Comparison of ENCODE assay signal across 21 cellular contexts in genomic region chr3:125325746-125326145, GRCh38. TPM values are rescaled to one million over a fixed set of nuclear protein-coding genes. Genes with fewer than 3 reads are reported as not detected.
A peak's percentile ranks its signal among the peaks of the same experiment; 100 is the strongest.
DNase-seq lines count a peak whose midpoint lies in the region; ATAC-seq and TF ChIP-seq lines count a peak whose summit lies in the region.
"Had no signal": no experiment of that assay in that cellular context is flagged by ENCODE, and none has a peak within 500 bp of the region (broad histone marks: within the 10 kb centered on the region; RNA-seq: fewer than 3 reads in every experiment).

No MANE protein-coding gene starts in this region.

- H3K36me3 Mint-ChIP-seq in activated CD8-positive, alpha-beta T cell treated with anti-CD3 and anti-CD28 coated beads for 36 hours (ENCODE audit: low read depth): peaks cover 32% of the 10 kb centered on the region
- peaks cover 38% of the 10 kb centered on the region for H3K36me3 Mint-ChIP-seq in activated CD8-positive, alpha-beta T cell treated with anti-CD3 and anti-CD28 coated beads, Interleukin-2, amount 10 ng/mL, durations not matched to agents 7 days and 5 days (ENCODE audit: low read depth)
- H3K36me3 Mint-ChIP-seq in HFFc6 (ENCODE audit: low read depth) (peaks cover 22% of the 10 kb centered on the region), chondrocyte (ENCODE audit: low read depth) (peaks cover 4% of the 10 kb centered on the region)
- H3K36me3 Mint-ChIP-seq in activated T-cell treated with anti-CD3 and anti-CD28 coated beads, Interleukin-2, amount 50 U/mL, for 72 hours (ENCODE audit: insufficient read depth in 2 of 2): peaks cover 8 to 22% of the 10 kb centered on the region in 2 donors

- peaks cover 6% of the 10 kb centered on the region for H3K4me1 Mint-ChIP-seq in activated CD8-positive, alpha-beta T cell treated with anti-CD3 and anti-CD28 coated beads for 36 hours (ENCODE audit: low read depth)
- H3K4me1 Mint-ChIP-seq in activated CD8-positive, alpha-beta T cell treated with anti-CD3 and anti-CD28 coated beads, Interleukin-2, amount 10 ng/mL, durations not matched to agents 7 days and 5 days (ENCODE audit: low read depth): no peaks in the 10 kb centered on the region
- H3K4me1 Mint-ChIP-seq in HFFc6 (ENCODE audit: low read depth): peaks cover 43% of the 10 kb centered on the region
- H3K4me1 Mint-ChIP-seq in chondrocyte (ENCODE audit: low read depth): peaks cover 42% of the 10 kb centered on the region
- H3K4me1 Mint-ChIP-seq in activated T-cell treated with anti-CD3 and anti-CD28 coated beads, Interleukin-2, amount 50 U/mL, for 72 hours (ENCODE audit: low read depth): peaks cover 4% of the 10 kb centered on the region
- H3K4me1 Mint-ChIP-seq: B cell had no signal

- TF ChIP-seq CTCF in activated CD8-positive, alpha-beta T cell treated with anti-CD3 and anti-CD28 coated beads for 36 hours (IDR thresholded peaks at IDR 0.05): no peak
- TF ChIP-seq CTCF in HFFc6 (IDR thresholded peaks at IDR 0.05) (no peak), chondrocyte (IDR thresholded peaks at IDR 0.05) (no peak)

- POLR2A ChIA-PET in activated CD8-positive, alpha-beta T cell treated with anti-CD3 and anti-CD28 coated beads for 36 hours (lab: Charles Lee): no interaction called here
- POLR2A ChIA-PET in activated CD8-positive, alpha-beta T cell treated with anti-CD3 and anti-CD28 coated beads, Interleukin-2, amount 10 ng/mL, durations not matched to agents 7 days and 5 days (lab: Charles Lee): no interaction called here

- no peak for DNase-seq in activated CD8-positive, alpha-beta T cell treated with anti-CD3 and anti-CD28 coated beads for 36 hours
- DNase-seq in activated CD8-positive, alpha-beta T cell treated with anti-CD3 and anti-CD28 coated beads, Interleukin-2, amount 10 ng/mL, durations not matched to agents 7 days and 5 days: no peak
- DNase-seq in HFFc6 (no peak), chondrocyte (ENCODE audit: low spot score) (no peak), NCI-H748 treated with DMSO at 0.1 percent for 48 hours (lab: John Stamatoyannopoulos, UW) (no peak), globus pallidus (ENCODE audit: low spot score) (no peak)
- DNase-seq in activated T-cell treated with anti-CD3 and anti-CD28 coated beads, Interleukin-2, amount 50 U/mL, for 72 hours: no peak
- DNase-seq: CD8-positive, alpha-beta memory T cell; DMS153; DND-41; GM23248; IMR-90; KG1; MM.1S; NCI-H2029; NCI-H446 treated with DMSO at 0.1 percent for 48 hours; NCI-H526; PC-9; Right ventricle myocardium superior; RPMI8226 had no signal

- no peaks in the 10 kb centered on the region for H3K27me3 Mint-ChIP-seq in activated CD8-positive, alpha-beta T cell treated with anti-CD3 and anti-CD28 coated beads for 36 hours
- no peaks in the 10 kb centered on the region for H3K27me3 Mint-ChIP-seq in activated CD8-positive, alpha-beta T cell treated with anti-CD3 and anti-CD28 coated beads, Interleukin-2, amount 10 ng/mL, durations not matched to agents 7 days and 5 days (ENCODE audit: low read depth)
- H3K27me3 Mint-ChIP-seq in HFFc6 (ENCODE audit: insufficient read depth) (peaks cover 2% of the 10 kb centered on the region), chondrocyte (ENCODE audit: low read depth) (no peaks in the 10 kb centered on the region)
- no peaks in the 10 kb centered on the region for H3K27me3 Mint-ChIP-seq in activated T-cell treated with anti-CD3 and anti-CD28 coated beads, Interleukin-2, amount 50 U/mL, for 72 hours (ENCODE audit: low read depth)
- H3K27me3 Mint-ChIP-seq: B cell; CD8-positive, alpha-beta memory T cell had no signal

- peak overlapping the region; percentile 20 for H3K27ac Mint-ChIP-seq in activated CD8-positive, alpha-beta T cell treated with anti-CD3 and anti-CD28 coated beads for 36 hours
- H3K27ac Mint-ChIP-seq in activated CD8-positive, alpha-beta T cell treated with anti-CD3 and anti-CD28 coated beads, Interleukin-2, amount 10 ng/mL, durations not matched to agents 7 days and 5 days: no peak overlapping the region
- H3K27ac Mint-ChIP-seq in HFFc6: 0 out of 2 replicates have a peak overlapping the region, but pooled peaks have one; percentile 2
- peak overlapping the region; percentile 41 for H3K27ac Mint-ChIP-seq in chondrocyte (ENCODE audit: unreplicated experiment)
- no peak overlapping the region for H3K27ac Mint-ChIP-seq in activated T-cell treated with anti-CD3 and anti-CD28 coated beads, Interleukin-2, amount 50 U/mL, for 72 hours
- H3K27ac Mint-ChIP-seq: B cell had no signal

- H3K4me3 Mint-ChIP-seq in activated CD8-positive, alpha-beta T cell treated with anti-CD3 and anti-CD28 coated beads for 36 hours: no peak overlapping the region
- no peak overlapping the region for H3K4me3 Mint-ChIP-seq in activated CD8-positive, alpha-beta T cell treated with anti-CD3 and anti-CD28 coated beads, Interleukin-2, amount 10 ng/mL, durations not matched to agents 7 days and 5 days
- no peak overlapping the region for H3K4me3 Mint-ChIP-seq in HFFc6
- no peak overlapping the region for H3K4me3 Mint-ChIP-seq in chondrocyte (ENCODE audit: unreplicated experiment)
- H3K4me3 Mint-ChIP-seq in activated T-cell treated with anti-CD3 and anti-CD28 coated beads, Interleukin-2, amount 50 U/mL, for 72 hours: no peak overlapping the region
- H3K4me3 Mint-ChIP-seq: B cell; CD8-positive, alpha-beta memory T cell had no signal

- CTCF ChIA-PET in activated CD8-positive, alpha-beta T cell treated with anti-CD3 and anti-CD28 coated beads for 36 hours (lab: Charles Lee): interaction anchor here (0.5 kb wide), 1 partner anchor 20 kb away, joined by 4 read pairs; no protein-coding TSS in a partner anchor
- CTCF ChIA-PET in activated CD8-positive, alpha-beta T cell treated with anti-CD3 and anti-CD28 coated beads, Interleukin-2, amount 10 ng/mL, durations not matched to agents 7 days and 5 days (lab: Charles Lee): no interaction called here

- ATAC-seq in activated CD8-positive, alpha-beta T cell treated with anti-CD3 and anti-CD28 coated beads for 36 hours: no peak
- no peak for ATAC-seq in activated CD8-positive, alpha-beta T cell treated with anti-CD3 and anti-CD28 coated beads, Interleukin-2, amount 10 ng/mL, durations not matched to agents 7 days and 5 days
- no peak for ATAC-seq in activated T-cell treated with anti-CD3 and anti-CD28 coated beads, Interleukin-2, amount 50 U/mL, for 72 hours (replicated peaks in 1 of 2)

- peaks cover 9% of the 10 kb centered on the region for H3K9me3 Mint-ChIP-seq in activated CD8-positive, alpha-beta T cell treated with anti-CD3 and anti-CD28 coated beads for 36 hours
- peaks cover 7% of the 10 kb centered on the region for H3K9me3 Mint-ChIP-seq in activated CD8-positive, alpha-beta T cell treated with anti-CD3 and anti-CD28 coated beads, Interleukin-2, amount 10 ng/mL, durations not matched to agents 7 days and 5 days (ENCODE audit: insufficient read depth)
- H3K9me3 Mint-ChIP-seq in HFFc6 (no peaks in the 10 kb centered on the region), chondrocyte (ENCODE audit: low read depth) (peaks cover 6% of the 10 kb centered on the region)
- H3K9me3 Mint-ChIP-seq in activated T-cell treated with anti-CD3 and anti-CD28 coated beads, Interleukin-2, amount 50 U/mL, for 72 hours: peaks cover 0 to 3% of the 10 kb centered on the region in 2 donors

- intact Hi-C loops in activated CD8-positive, alpha-beta T cell treated with anti-CD3 and anti-CD28 coated beads for 36 hours (cut with micrococcal nuclease): no loop called here

RNA-seq across cellular contexts. Expression of gene ZNF148, which starts 49.4 kb away (rescaled TPM):
- total RNA-seq in activated CD8-positive, alpha-beta T cell treated with anti-CD3 and anti-CD28 coated beads for 36 hours: 10 to 100 TPM; 36.3 to 36.9 TPM
- 10 to 100 TPM; 39.1 to 39.6 TPM for total RNA-seq in activated CD8-positive, alpha-beta T cell treated with anti-CD3 and anti-CD28 coated beads, Interleukin-2, amount 10 ng/mL, durations not matched to agents 7 days and 5 days
- 10 to 100 TPM; 41.4 to 51.4 (median 47.5) TPM for total RNA-seq in HFFc6 (2021; fragmentation: NEBNext Ultra II Directional; extraction: Animal tissue kit (Norgen Biotek cat#: 25700))
- total RNA-seq in chondrocyte: 45.9 to 50.6 TPM (median 49.9 TPM) in 3 replicates
- total RNA-seq in activated T-cell treated with anti-CD3 and anti-CD28 coated beads, Interleukin-2, amount 50 U/mL, for 72 hours: 10 to 100 TPM; 42.0 to 44.7 TPM

Comparison
In these comparisons a context has a peak if more than half of its experiments do, and no peak if none do; other contexts are left out.
1. H3K27ac Mint-ChIP-seq: peak in activated CD8-positive, alpha-beta T cell treated with anti-CD3 and anti-CD28 coated beads for 36 hours (single experiment), HFFc6 (single experiment) and chondrocyte (single experiment); none in activated CD8-positive, alpha-beta T cell treated with anti-CD3 and anti-CD28 coated beads, Interleukin-2, amount 10 ng/mL, durations not matched to agents 7 days and 5 days (single experiment) and activated T-cell treated with anti-CD3 and anti-CD28 coated beads, Interleukin-2, amount 50 U/mL, for 72 hours (single experiment).